8 cellular contexts compared by ENCODE assay signal in the genomic region with DNA sequence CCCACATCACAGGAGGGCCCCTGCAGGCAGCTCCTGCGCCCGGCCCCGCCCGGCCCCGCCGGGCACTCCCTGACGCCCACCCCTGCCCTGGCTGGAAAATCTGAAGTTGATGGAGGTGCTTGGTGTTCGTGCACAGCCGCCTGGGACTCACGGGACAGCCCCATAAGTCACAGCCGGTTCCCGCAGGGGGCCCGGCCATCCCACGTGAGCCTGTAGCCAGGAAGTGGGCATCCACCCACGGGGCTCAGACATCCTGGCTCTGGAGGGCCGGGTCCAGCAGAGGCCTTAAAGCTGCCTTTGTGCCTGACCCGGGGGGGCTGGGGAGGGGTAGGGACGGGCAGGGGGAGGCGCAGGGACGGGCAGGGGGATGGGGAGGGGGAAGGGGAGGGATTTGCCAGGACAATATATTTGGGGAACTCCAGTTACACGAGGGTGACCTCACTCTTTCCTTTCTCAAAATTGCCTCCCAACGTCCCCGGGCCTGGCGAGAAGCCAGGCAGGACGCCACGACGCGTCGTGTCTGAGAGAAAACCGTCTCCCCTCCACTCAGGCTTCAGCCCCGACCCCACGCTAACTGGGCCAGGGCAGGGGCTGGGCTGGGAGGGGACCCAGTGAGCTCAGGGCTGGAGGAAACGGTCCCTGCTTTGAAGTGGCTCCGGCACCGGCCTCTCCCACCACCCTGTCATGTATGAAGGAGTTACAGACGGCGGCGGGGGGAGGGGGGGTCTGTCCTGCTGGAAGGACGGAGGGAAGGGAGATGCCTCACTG.
DNase-seq lines count a peak whose midpoint lies in the region; ATAC-seq and TF ChIP-seq lines count a peak whose summit lies in the region.

No MANE protein-coding gene starts in this region.

- in situ Hi-C loops in IMR-90 (cut with MboI; ENCODE audit: low sequenced_read_pairs), result no loop called here

- H3K4me3 ChIP-seq in IMR-90 (ENCODE audit: insufficient read depth, low read depth, low read length), result no peak overlapping the region

- peak overlapping the region; percentile 40 for H2AFZ ChIP-seq in IMR-90 (replicated peaks; ENCODE audit: low read length, poor library complexity)

- H2AK9ac ChIP-seq in IMR-90 (replicated peaks; ENCODE audit: low read depth, low read length, poor library complexity), result no peak overlapping the region

- no peak overlapping the region for H3K27ac ChIP-seq in IMR-90 (ENCODE audit: insufficient read depth, low read length)

- CTCF ChIA-PET in IMR-90 (lab: Yijun Ruan, JAX), result no interaction called here

- WGBS in IMR-90 (ENCODE audit: extremely low coverage in 2 of 2, insufficient read length in 1 of 2), 2 experiments, result no CpG with 5 or more reads among the region's 39 CpGs

- no peak overlapping the region for H3K4ac ChIP-seq in IMR-90 (ENCODE audit: low read depth, low read length)

- H3K4me2 ChIP-seq in IMR-90 (ENCODE audit: low read depth, low read length), result no peak overlapping the region

- 0 out of 4 replicates have a peak overlapping the region, but pooled peaks have one; percentile 19 to 41 for H4K8ac ChIP-seq in IMR-90 (ENCODE audit: low read depth in 2 of 2, low read length in 2 of 2)

- H4K5ac ChIP-seq in IMR-90 (ENCODE audit: low read depth, low read length), result no peak overlapping the region

- H4K91ac ChIP-seq in IMR-90 (ENCODE audit: insufficient read depth, low read depth, low read length), result no peak overlapping the region; the same call in 1 of the 2 replicates

- POLR2A ChIA-PET in IMR-90 (lab: Charles Lee; ENCODE audit: unreplicated experiment), result no interaction called here

- H3K18ac ChIP-seq in IMR-90 (ENCODE audit: low read depth, low read length), result no peak overlapping the region

- H3K27me3 ChIP-seq in IMR-90 (ENCODE audit: control insufficient read depth, insufficient read depth, low read length), result no peaks in the 10 kb centered on the region; the same call in 1 of the 2 replicates

- dilution Hi-C loops in IMR-90 (cut with HindIII; ENCODE audit: low sequenced_read_pairs, unreplicated experiment), result no loop called here

- no peak overlapping the region for H2BK5ac ChIP-seq in IMR-90 (ENCODE audit: low read depth, low read length, poor library complexity, severe bottlenecking)

- BruUV-seq in IMR-90 (replicated peaks; lab: Mats Ljungman, UMichigan), result no TSS peak

- H2BK120ac ChIP-seq in IMR-90 (ENCODE audit: low read depth, low read length), result no peak overlapping the region

- TF ChIP-seq POLR2A in IMR-90 (IDR thresholded peaks at IDR 0.05; ENCODE audit: low read depth, low read length), result no peak

- no peak for TF ChIP-seq CTCF in IMR-90 (conservative IDR thresholded peaks at IDR 0.05; ENCODE audit: low read depth, low read length)

- no peaks in the 10 kb centered on the region for H3K36me3 ChIP-seq in IMR-90 (ENCODE audit: control insufficient read depth, insufficient read depth, low read length)

- DNase-seq in GM19238 (ENCODE audit: insufficient read length, low spot score) (peak; percentile 75), IMR-90 (peak; percentile 19), activated T-helper 1 cell treated with Interleukin-2 at 50 U/mL for 16 hours (ENCODE audit: low read depth) (peak; percentile 63), iris pigment epithelial cell (ENCODE audit: low read depth) (peak; percentile 30), kidney glomerular epithelial cell (lab: John Stamatoyannopoulos, UW) (no peak), NCI-H1105 (lab: John Stamatoyannopoulos, UW) (no peak), HuH-7.5 (ENCODE audit: low spot score) (no peak)
- peak; percentile 89 to 94 (median 90) for DNase-seq in stimulated activated CD4-positive, alpha-beta T cell treated with anti-CD3 and anti-CD28 coated beads, TNF-alpha, amount 100 ng/mL, for 48 hours (ENCODE audit: low read depth in 3 of 3)

- H3K9me3 ChIP-seq in IMR-90 (ENCODE audit: control insufficient read depth, insufficient read depth, low read length), result no peaks in the 10 kb centered on the region

- H2BK15ac ChIP-seq in IMR-90 (ENCODE audit: low read depth, low read length), result no peak overlapping the region

- H3K4me1 ChIP-seq in IMR-90 (ENCODE audit: control insufficient read depth, insufficient read depth, low read length), result 0 out of 2 replicates have a peak, but pooled peaks cover 3% of the 10 kb centered on the region

- H2BK20ac ChIP-seq in IMR-90 (ENCODE audit: low read depth, low read length), result no peak overlapping the region

- no peak overlapping the region for H3K56ac ChIP-seq in IMR-90 (ENCODE audit: extremely low read depth, insufficient read depth, low read length)

- H3K79me1 ChIP-seq in IMR-90 (ENCODE audit: low read depth in 1 of 2, low read length in 2 of 2), result no peaks in the 10 kb centered on the region

- no peak overlapping the region for H3K9ac ChIP-seq in IMR-90 (ENCODE audit: low read depth, low read length)

- H2AK5ac ChIP-seq in IMR-90 (ENCODE audit: low read depth, low read length), result no peak overlapping the region

- no peaks in the 10 kb centered on the region for H4K20me1 ChIP-seq in IMR-90 (ENCODE audit: insufficient read depth, low read length)

- H3K14ac ChIP-seq in IMR-90 (replicated peaks; ENCODE audit: low read depth, low read length), result no peak overlapping the region

- intact Hi-C loops in IMR-90 (cut with micrococcal nuclease), result no loop called here

- H3K23ac ChIP-seq in IMR-90 (ENCODE audit: low read depth, low read length), result no peak overlapping the region

- ATAC-seq in IMR-90 (ENCODE audit: low read depth), result no peak

- TF ChIP-seq RAD21 in IMR-90 (IDR thresholded peaks at IDR 0.05; ENCODE audit: low read length), result no peak

- no peaks in the 10 kb centered on the region for H3K9me1 ChIP-seq in IMR-90 (ENCODE audit: insufficient read depth, low read length)

TF ChIP-seq in IMR-90, 13 proteins besides CTCF, POLR2A, EP300 and RAD21:
- TF ChIP-seq MXI1 (IDR thresholded peaks at IDR 0.05; ENCODE audit: borderline replicate concordance, low read depth, low read length) (no peak), RFX5 (IDR thresholded peaks at IDR 0.05; ENCODE audit: low read depth, low read length) (no peak), CHD1 (IDR thresholded peaks at IDR 0.05; ENCODE audit: low read depth, low read length) (no peak), BHLHE40 (IDR thresholded peaks at IDR 0.05; ENCODE audit: low read depth, low read length) (peak; percentile 54; the same call in 1 of the 2 replicates), CEBPB (IDR thresholded peaks at IDR 0.05; ENCODE audit: low read depth, low read length) (no peak)
- TF ChIP-seq, protein P1, sequence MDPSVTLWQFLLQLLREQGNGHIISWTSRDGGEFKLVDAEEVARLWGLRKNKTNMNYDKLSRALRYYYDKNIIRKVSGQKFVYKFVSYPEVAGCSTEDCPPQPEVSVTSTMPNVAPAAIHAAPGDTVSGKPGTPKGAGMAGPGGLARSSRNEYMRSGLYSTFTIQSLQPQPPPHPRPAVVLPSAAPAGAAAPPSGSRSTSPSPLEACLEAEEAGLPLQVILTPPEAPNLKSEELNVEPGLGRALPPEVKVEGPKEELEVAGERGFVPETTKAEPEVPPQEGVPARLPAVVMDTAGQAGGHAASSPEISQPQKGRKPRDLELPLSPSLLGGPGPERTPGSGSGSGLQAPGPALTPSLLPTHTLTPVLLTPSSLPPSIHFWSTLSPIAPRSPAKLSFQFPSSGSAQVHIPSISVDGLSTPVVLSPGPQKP (IDR thresholded peaks at IDR 0.05; ENCODE audit: borderline replicate concordance, low read depth, low read length), result no peak
- TF ChIP-seq, protein P2, sequence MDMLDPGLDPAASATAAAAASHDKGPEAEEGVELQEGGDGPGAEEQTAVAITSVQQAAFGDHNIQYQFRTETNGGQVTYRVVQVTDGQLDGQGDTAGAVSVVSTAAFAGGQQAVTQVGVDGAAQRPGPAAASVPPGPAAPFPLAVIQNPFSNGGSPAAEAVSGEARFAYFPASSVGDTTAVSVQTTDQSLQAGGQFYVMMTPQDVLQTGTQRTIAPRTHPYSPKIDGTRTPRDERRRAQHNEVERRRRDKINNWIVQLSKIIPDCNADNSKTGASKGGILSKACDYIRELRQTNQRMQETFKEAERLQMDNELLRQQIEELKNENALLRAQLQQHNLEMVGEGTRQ (IDR thresholded peaks at IDR 0.05; ENCODE audit: low read depth, low read length), result no peak; the same call in 1 of the 2 replicates

Comparison
In these comparisons a context has a peak if more than half of its experiments do, and no peak if none do; other contexts are left out.
1. DNase-seq: peak in GM19238 (single experiment), IMR-90 (single experiment), activated T-helper 1 cell treated with Interleukin-2 at 50 U/mL for 16 hours (single experiment), iris pigment epithelial cell (single experiment) and stimulated activated CD4-positive, alpha-beta T cell treated with anti-CD3 and anti-CD28 coated beads, TNF-alpha, amount 100 ng/mL, for 48 hours (3 of 3); none in kidney glomerular epithelial cell (single experiment), NCI-H1105 (single experiment) and HuH-7.5 (single experiment).